Comparison of ENCODE assay signal across 1 cellular context in the genomic region with DNA sequence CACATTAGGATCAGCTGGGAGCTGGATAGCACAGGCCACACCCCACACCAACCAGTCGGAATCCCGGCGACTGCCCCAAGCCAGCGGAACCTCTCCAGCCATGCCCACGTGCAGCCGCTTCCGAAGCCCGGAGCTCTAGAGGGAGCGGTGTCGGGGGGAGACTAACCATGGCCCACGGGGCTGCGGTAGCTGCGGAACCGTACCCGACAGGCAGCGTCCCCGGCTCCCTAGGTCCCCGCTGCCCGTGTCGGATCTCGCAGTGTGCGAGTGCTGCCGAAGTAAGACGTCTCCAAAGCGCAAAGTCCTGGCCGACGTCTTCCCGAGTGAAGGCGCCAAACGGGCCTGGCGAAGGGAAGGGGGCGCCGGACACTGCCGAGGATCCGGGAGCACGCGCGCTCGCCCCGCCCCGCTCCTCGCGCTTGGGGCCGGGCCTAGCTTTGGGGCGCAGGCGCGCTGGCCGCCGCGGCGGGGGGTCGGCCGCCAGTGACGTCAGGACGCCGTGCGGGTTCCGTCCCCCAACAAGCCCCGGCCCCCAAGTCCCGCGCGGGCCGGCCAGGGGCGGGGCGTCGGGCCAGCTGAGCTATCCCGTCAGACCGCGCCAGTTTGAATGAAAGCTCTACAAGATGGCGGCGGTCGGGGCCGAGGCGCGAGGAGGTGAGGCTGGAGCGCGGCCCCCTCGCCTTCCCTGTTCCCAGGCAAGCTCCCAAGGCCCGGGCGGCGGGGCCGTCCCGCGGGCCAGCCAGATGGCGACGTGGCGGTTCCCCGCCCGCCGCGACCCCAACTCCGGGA.
TF ChIP-seq lines count a peak whose summit lies in the region.

A gene with protein sequence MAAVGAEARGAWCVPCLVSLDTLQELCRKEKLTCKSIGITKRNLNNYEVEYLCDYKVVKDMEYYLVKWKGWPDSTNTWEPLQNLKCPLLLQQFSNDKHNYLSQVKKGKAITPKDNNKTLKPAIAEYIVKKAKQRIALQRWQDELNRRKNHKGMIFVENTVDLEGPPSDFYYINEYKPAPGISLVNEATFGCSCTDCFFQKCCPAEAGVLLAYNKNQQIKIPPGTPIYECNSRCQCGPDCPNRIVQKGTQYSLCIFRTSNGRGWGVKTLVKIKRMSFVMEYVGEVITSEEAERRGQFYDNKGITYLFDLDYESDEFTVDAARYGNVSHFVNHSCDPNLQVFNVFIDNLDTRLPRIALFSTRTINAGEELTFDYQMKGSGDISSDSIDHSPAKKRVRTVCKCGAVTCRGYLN (plus strand): TSS at position 601 of the 789 bp plus-strand sequence. CDS start 23 bp downstream, at position 624.

TF ChIP-seq in HepG2, 621 proteins besides CTCF, POLR2A, EP300 and RAD21 (continued from another document and continues in another):
- TF ChIP-seq, protein P1, sequence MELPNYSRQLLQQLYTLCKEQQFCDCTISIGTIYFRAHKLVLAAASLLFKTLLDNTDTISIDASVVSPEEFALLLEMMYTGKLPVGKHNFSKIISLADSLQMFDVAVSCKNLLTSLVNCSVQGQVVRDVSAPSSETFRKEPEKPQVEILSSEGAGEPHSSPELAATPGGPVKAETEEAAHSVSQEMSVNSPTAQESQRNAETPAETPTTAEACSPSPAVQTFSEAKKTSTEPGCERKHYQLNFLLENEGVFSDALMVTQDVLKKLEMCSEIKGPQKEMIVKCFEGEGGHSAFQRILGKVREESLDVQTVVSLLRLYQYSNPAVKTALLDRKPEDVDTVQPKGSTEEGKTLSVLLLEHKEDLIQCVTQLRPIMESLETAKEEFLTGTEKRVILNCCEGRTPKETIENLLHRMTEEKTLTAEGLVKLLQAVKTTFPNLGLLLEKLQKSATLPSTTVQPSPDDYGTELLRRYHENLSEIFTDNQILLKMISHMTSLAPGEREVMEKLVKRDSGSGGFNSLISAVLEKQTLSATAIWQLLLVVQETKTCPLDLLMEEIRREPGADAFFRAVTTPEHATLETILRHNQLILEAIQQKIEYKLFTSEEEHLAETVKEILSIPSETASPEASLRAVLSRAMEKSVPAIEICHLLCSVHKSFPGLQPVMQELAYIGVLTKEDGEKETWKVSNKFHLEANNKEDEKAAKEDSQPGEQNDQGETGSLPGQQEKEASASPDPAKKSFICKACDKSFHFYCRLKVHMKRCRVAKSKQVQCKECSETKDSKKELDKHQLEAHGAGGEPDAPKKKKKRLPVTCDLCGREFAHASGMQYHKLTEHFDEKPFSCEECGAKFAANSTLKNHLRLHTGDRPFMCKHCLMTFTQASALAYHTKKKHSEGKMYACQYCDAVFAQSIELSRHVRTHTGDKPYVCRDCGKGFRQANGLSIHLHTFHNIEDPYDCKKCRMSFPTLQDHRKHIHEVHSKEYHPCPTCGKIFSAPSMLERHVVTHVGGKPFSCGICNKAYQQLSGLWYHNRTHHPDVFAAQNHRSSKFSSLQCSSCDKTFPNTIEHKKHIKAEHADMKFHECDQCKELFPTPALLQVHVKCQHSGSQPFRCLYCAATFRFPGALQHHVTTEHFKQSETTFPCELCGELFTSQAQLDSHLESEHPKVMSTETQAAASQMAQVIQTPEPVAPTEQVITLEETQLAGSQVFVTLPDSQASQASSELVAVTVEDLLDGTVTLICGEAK (IDR thresholded peaks at IDR 0.05), result no peak
- TF ChIP-seq, protein P1 (CRISPR knock-in tag; IDR thresholded peaks at IDR 0.05), result peak; percentile 42; the same call in 1 of the 2 replicates
- TF ChIP-seq, protein P2, sequence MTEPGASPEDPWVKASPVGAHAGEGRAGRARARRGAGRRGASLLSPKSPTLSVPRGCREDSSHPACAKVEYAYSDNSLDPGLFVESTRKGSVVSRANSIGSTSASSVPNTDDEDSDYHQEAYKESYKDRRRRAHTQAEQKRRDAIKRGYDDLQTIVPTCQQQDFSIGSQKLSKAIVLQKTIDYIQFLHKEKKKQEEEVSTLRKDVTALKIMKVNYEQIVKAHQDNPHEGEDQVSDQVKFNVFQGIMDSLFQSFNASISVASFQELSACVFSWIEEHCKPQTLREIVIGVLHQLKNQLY (CRISPR knock-in tag; IDR thresholded peaks at IDR 0.05), result peak; percentile 8; the same call in 1 of the 2 replicates
- TF ChIP-seq ZNF7 (CRISPR knock-in tag; IDR thresholded peaks at IDR 0.05) (no peak), KMT2A (CRISPR knock-in tag; IDR thresholded peaks at IDR 0.05) (peak; percentile 68), CC2D1A (CRISPR knock-in tag; IDR thresholded peaks at IDR 0.05) (peak; percentile 73; the same call in 1 of the 2 replicates), BCL6 (CRISPR knock-in tag; IDR thresholded peaks at IDR 0.05) (peak; percentile 53; the same call in 1 of the 2 replicates), ZNF333 (CRISPR knock-in tag; IDR thresholded peaks at IDR 0.05; ENCODE audit: borderline replicate concordance) (peak; percentile 57; the same call in 1 of the 2 replicates), ZBTB20 (CRISPR knock-in tag; IDR thresholded peaks at IDR 0.05; ENCODE audit: borderline replicate concordance, low read depth) (0 out of 2 replicates have a peak, but pooled peaks have one; percentile 60), ZNF75D (CRISPR knock-in tag; IDR thresholded peaks at IDR 0.05; ENCODE audit: borderline replicate concordance) (peak; percentile 77; the same call in 1 of the 2 replicates), ZNF124 (CRISPR knock-in tag; IDR thresholded peaks at IDR 0.05) (no peak), ZBTB21 (CRISPR knock-in tag; IDR thresholded peaks at IDR 0.05) (no peak), NR2F1 (CRISPR knock-in tag; IDR thresholded peaks at IDR 0.05) (peak in 1 of 2 experiments; percentile 29; a peak in 1 of 4 replicates), SALL1 (CRISPR knock-in tag; IDR thresholded peaks at IDR 0.05) (peak; percentile 83), MIER3 (CRISPR knock-in tag; IDR thresholded peaks at IDR 0.05; ENCODE audit: borderline replicate concordance) (peak; percentile 81; the same call in 1 of the 2 replicates), NFKB2 (CRISPR knock-in tag; IDR thresholded peaks at IDR 0.05; ENCODE audit: borderline replicate concordance) (peak; percentile 43), ZNF790 (CRISPR knock-in tag; IDR thresholded peaks at IDR 0.05; ENCODE audit: borderline replicate concordance) (peak; percentile 33; the same call in 1 of the 2 replicates), ELK4 (CRISPR knock-in tag; IDR thresholded peaks at IDR 0.05; ENCODE audit: borderline replicate concordance) (no peak), THYN1 (CRISPR knock-in tag; IDR thresholded peaks at IDR 0.05; ENCODE audit: borderline replicate concordance, low read depth) (no peak), MXD1 (CRISPR knock-in tag; IDR thresholded peaks at IDR 0.05) (peak; percentile 71; the same call in 1 of the 2 replicates), GPN1 (CRISPR knock-in tag; IDR thresholded peaks at IDR 0.05; ENCODE audit: borderline replicate concordance) (no peak), MXD3 (CRISPR knock-in tag; IDR thresholded peaks at IDR 0.05) (peak; percentile 70), MED8 (CRISPR knock-in tag; IDR thresholded peaks at IDR 0.05; ENCODE audit: insufficient replicate concordance) (peak; percentile 61), YY1 (IDR thresholded peaks at IDR 0.05; ENCODE audit: insufficient read depth, insufficient replicate concordance, low read depth, low read length) (peak; percentile 96), DMAP1 (CRISPR knock-in tag; IDR thresholded peaks at IDR 0.05) (peak; percentile 93; the same call in 1 of the 2 replicates), ZNF556 (CRISPR knock-in tag; IDR thresholded peaks at IDR 0.05; ENCODE audit: borderline replicate concordance) (no peak; the same call in 1 of the 2 replicates), SOX13 (IDR thresholded peaks at IDR 0.05) (no peak), SOX13 (CRISPR knock-in tag; conservative IDR thresholded peaks at IDR 0.05 in 1 of 2, IDR thresholded peaks at IDR 0.05 in 1 of 2) (no peak), RBM22 (optimal IDR thresholded peaks at IDR 0.05; ENCODE audit: low read length) (no peak), ZNF317 (CRISPR knock-in tag; IDR thresholded peaks at IDR 0.05) (peak; percentile 51; the same call in 1 of the 2 replicates), SETDB1 (CRISPR knock-in tag; IDR thresholded peaks at IDR 0.05; ENCODE audit: borderline replicate concordance) (no peak), ELF3 (CRISPR knock-in tag; IDR thresholded peaks at IDR 0.05) (peak; percentile 55; the same call in 1 of the 2 replicates)
- TF ChIP-seq, protein P3, sequence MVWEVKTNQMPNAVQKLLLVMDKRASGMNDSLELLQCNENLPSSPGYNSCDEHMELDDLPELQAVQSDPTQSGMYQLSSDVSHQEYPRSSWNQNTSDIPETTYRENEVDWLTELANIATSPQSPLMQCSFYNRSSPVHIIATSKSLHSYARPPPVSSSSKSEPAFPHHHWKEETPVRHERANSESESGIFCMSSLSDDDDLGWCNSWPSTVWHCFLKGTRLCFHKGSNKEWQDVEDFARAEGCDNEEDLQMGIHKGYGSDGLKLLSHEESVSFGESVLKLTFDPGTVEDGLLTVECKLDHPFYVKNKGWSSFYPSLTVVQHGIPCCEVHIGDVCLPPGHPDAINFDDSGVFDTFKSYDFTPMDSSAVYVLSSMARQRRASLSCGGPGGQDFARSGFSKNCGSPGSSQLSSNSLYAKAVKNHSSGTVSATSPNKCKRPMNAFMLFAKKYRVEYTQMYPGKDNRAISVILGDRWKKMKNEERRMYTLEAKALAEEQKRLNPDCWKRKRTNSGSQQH (CRISPR knock-in tag; IDR thresholded peaks at IDR 0.05; ENCODE audit: low read depth), result peak; percentile 76; the same call in 1 of the 2 replicates
- TF ChIP-seq, protein P4, sequence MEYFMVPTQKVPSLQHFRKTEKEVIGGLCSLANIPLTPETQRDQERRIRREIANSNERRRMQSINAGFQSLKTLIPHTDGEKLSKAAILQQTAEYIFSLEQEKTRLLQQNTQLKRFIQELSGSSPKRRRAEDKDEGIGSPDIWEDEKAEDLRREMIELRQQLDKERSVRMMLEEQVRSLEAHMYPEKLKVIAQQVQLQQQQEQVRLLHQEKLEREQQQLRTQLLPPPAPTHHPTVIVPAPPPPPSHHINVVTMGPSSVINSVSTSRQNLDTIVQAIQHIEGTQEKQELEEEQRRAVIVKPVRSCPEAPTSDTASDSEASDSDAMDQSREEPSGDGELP (IDR thresholded peaks at IDR 0.05; ENCODE audit: borderline replicate concordance, low read depth), result peak; percentile 96
- TF ChIP-seq, protein P5, sequence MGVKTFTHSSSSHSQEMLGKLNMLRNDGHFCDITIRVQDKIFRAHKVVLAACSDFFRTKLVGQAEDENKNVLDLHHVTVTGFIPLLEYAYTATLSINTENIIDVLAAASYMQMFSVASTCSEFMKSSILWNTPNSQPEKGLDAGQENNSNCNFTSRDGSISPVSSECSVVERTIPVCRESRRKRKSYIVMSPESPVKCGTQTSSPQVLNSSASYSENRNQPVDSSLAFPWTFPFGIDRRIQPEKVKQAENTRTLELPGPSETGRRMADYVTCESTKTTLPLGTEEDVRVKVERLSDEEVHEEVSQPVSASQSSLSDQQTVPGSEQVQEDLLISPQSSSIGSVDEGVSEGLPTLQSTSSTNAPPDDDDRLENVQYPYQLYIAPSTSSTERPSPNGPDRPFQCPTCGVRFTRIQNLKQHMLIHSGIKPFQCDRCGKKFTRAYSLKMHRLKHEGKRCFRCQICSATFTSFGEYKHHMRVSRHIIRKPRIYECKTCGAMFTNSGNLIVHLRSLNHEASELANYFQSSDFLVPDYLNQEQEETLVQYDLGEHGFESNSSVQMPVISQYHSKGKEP (CRISPR knock-in tag; IDR thresholded peaks at IDR 0.05), result no peak
